ENCODE assay signal across 12 cellular contexts in genomic region chr19:54498451-54498772, GRCh38. TPM values are rescaled to one million over a fixed set of nuclear protein-coding genes. Genes with fewer than 3 reads are reported as not detected.
A peak's percentile ranks its signal among the peaks of the same experiment; 100 is the strongest.
DNase-seq lines count a peak whose midpoint lies in the region; ATAC-seq, FAIRE-seq and TF ChIP-seq lines count a peak whose summit lies in the region.
"Not testable (repeated sequence)": the region's sequence is repeated elsewhere in the genome, so short reads cannot be mapped to it uniquely, and the experiment has no call there.
"Had no signal": no experiment of that assay in that cellular context is flagged by ENCODE, and none has a peak within 500 bp of the region (broad histone marks: within the 10 kb centered on the region; RNA-seq: fewer than 3 reads in every experiment).

No MANE protein-coding gene starts in this region.

- not testable (repeated sequence) for H3K4me1 Mint-ChIP-seq in CD14-positive monocyte
- peaks cover 14% of the 10 kb centered on the region for H3K4me1 Mint-ChIP-seq in T-helper 17 cell
- peaks cover 35% of the 10 kb centered on the region for H3K4me1 Mint-ChIP-seq in activated T-cell treated with anti-CD3 and anti-CD28 coated beads, Interleukin-2, amount 50 U/mL, for 72 hours (ENCODE audit: low read depth)
- H3K4me1 Mint-ChIP-seq in effector memory CD8-positive, alpha-beta T cell (ENCODE audit: low read depth in 2 of 2): peaks cover 16 to 29% of the 10 kb centered on the region in 2 donors
- peaks cover 17% of the 10 kb centered on the region for H3K4me1 Mint-ChIP-seq in stimulated activated effector memory CD8-positive, alpha-beta T cell treated with anti-CD3 and anti-CD28 coated beads, Interleukin-12 subunit alpha, Interleukin-12 subunit beta, amount 100 ng/mL, for 72 hours

- peaks cover 60 to 83% (median 68%) of the 10 kb centered on the region in 3 donors for H3K27me3 Mint-ChIP-seq in CD14-positive monocyte (ENCODE audit: low read depth in 3 of 3)
- peaks cover 41% of the 10 kb centered on the region for H3K27me3 Mint-ChIP-seq in T-helper 17 cell
- H3K27me3 Mint-ChIP-seq in activated T-cell treated with anti-CD3 and anti-CD28 coated beads, Interleukin-2, amount 50 U/mL, for 72 hours (ENCODE audit: low read depth): peaks cover 41% of the 10 kb centered on the region
- peaks cover 10 to 45% of the 10 kb centered on the region in 2 donors for H3K27me3 Mint-ChIP-seq in effector memory CD8-positive, alpha-beta T cell

- not testable (repeated sequence) for H3K9ac ChIP-seq in MM.1S (ENCODE audit: low read length)

- H3K9me3 Mint-ChIP-seq in CD14-positive monocyte; activated T-cell treated with anti-CD3 and anti-CD28 coated beads, Interleukin-2, amount 50 U/mL, for 72 hours; effector memory CD8-positive, alpha-beta T cell; stimulated activated effector memory CD8-positive, alpha-beta T cell treated with anti-CD3 and anti-CD28 coated beads, Interleukin-12 subunit alpha, Interleukin-12 subunit beta, amount 100 ng/mL, for 72 hours: not testable (repeated sequence)

- not testable (repeated sequence) for H3K36me3 ChIP-seq in MM.1S (replicated peaks; ENCODE audit: insufficient read depth, low read length); upper lobe of right lung

- peak; percentile 30 for FAIRE-seq in GM12892 (lab: Jason Lieb, UNC)

- not testable (repeated sequence) for H3K4me2 ChIP-seq in MM.1S (ENCODE audit: low read depth, low read length)

- peak overlapping the region; percentile 34; the same call in 1 of the 2 replicates for H3K27ac ChIP-seq in MM.1S (ENCODE audit: low read length)
- not testable (repeated sequence) for H3K27ac ChIP-seq in upper lobe of right lung

- DNase-seq in CD14-positive monocyte (ENCODE audit: low spot score): peak; percentile 61
- not testable (repeated sequence) for DNase-seq in GM12892 (ENCODE audit: insufficient read length); MM.1S; T-helper 17 cell; activated T-cell treated with anti-CD3 and anti-CD28 coated beads, Interleukin-2, amount 50 U/mL, for 72 hours; effector memory CD8-positive, alpha-beta T cell; stimulated activated effector memory CD8-positive, alpha-beta T cell treated with anti-CD3 and anti-CD28 coated beads, Interleukin-12 subunit alpha, Interleukin-12 subunit beta, amount 100 ng/mL, for 72 hours (ENCODE audit: low spot score in 2 of 2); upper lobe of right lung

- H3K9me3 ChIP-seq in MM.1S (replicated peaks; ENCODE audit: insufficient read depth, low read length); T-helper 17 cell (ENCODE audit: control insufficient read depth, low read length, poor library complexity, severe bottlenecking); upper lobe of right lung: not testable (repeated sequence)

- H4K20me1 ChIP-seq in MM.1S (ENCODE audit: insufficient read depth, low read length): not testable (repeated sequence)

- not testable (repeated sequence) for TF ChIP-seq CTCF in CD14-positive monocyte (IDR thresholded peaks at IDR 0.05); MM.1S (IDR thresholded peaks at IDR 0.05; ENCODE audit: low read length); upper lobe of right lung (IDR thresholded peaks at IDR 0.05)

- not testable (repeated sequence) for H3K27ac Mint-ChIP-seq in CD14-positive monocyte; T-helper 17 cell; activated T-cell treated with anti-CD3 and anti-CD28 coated beads, Interleukin-2, amount 50 U/mL, for 72 hours; effector memory CD8-positive, alpha-beta T cell; stimulated activated effector memory CD8-positive, alpha-beta T cell treated with anti-CD3 and anti-CD28 coated beads, Interleukin-12 subunit alpha, Interleukin-12 subunit beta, amount 100 ng/mL, for 72 hours

- peak overlapping the region in 1 of 2 donors; percentile 61 for H3K4me3 Mint-ChIP-seq in CD14-positive monocyte
- H3K4me3 Mint-ChIP-seq in T-helper 17 cell; stimulated activated effector memory CD8-positive, alpha-beta T cell treated with anti-CD3 and anti-CD28 coated beads, Interleukin-12 subunit alpha, Interleukin-12 subunit beta, amount 100 ng/mL, for 72 hours: not testable (repeated sequence)
- peak overlapping the region in 1 of 2 donors; percentile 31 for H3K4me3 Mint-ChIP-seq in activated T-cell treated with anti-CD3 and anti-CD28 coated beads, Interleukin-2, amount 50 U/mL, for 72 hours
- peak overlapping the region; percentile 50 to 52 for H3K4me3 Mint-ChIP-seq in effector memory CD8-positive, alpha-beta T cell

- not testable (repeated sequence) for H2AFZ ChIP-seq in MM.1S (ENCODE audit: low read length)

- H3K79me2 ChIP-seq in MM.1S (ENCODE audit: low read length): not testable (repeated sequence)

- TF ChIP-seq POLR2A in GM12892 (IDR thresholded peaks at IDR 0.05; ENCODE audit: low read depth, low read length): not testable (repeated sequence)

- H3K27me3 ChIP-seq in MM.1S (replicated peaks; ENCODE audit: insufficient read depth, low read length) (peaks cover 83% of the 10 kb centered on the region), upper lobe of right lung (peaks cover 13% of the 10 kb centered on the region)

- intact Hi-C loops in CD14-positive monocyte (cut with micrococcal nuclease): loop anchor here in 1 of 2 donors (10.0 kb wide), 1 partner anchor 436 kb away; no protein-coding TSS in a partner anchor
- intact Hi-C loops in upper lobe of right lung (cut with DNase I): not testable (repeated sequence)

- H3K4me3 ChIP-seq in MM.1S (ENCODE audit: low read length); upper lobe of right lung: not testable (repeated sequence)

- H3K36me3 Mint-ChIP-seq in CD14-positive monocyte; T-helper 17 cell (ENCODE audit: low read depth); activated T-cell treated with anti-CD3 and anti-CD28 coated beads, Interleukin-2, amount 50 U/mL, for 72 hours (ENCODE audit: insufficient read depth in 2 of 2); effector memory CD8-positive, alpha-beta T cell (ENCODE audit: insufficient read depth); stimulated activated effector memory CD8-positive, alpha-beta T cell treated with anti-CD3 and anti-CD28 coated beads, Interleukin-12 subunit alpha, Interleukin-12 subunit beta, amount 100 ng/mL, for 72 hours: not testable (repeated sequence)

- not testable (repeated sequence) for H3K4me1 ChIP-seq in MM.1S (ENCODE audit: low read length); upper lobe of right lung

- not testable (repeated sequence) for H3K9me2 ChIP-seq in MM.1S (replicated peaks; ENCODE audit: insufficient read depth, low read length)

- H3F3A ChIP-seq in MM.1S (ENCODE audit: insufficient read depth, low read length): not testable (repeated sequence)

- ATAC-seq in T-helper 17 cell: peak; percentile 41
- peak; percentile 24 to 43 for ATAC-seq in activated T-cell treated with anti-CD3 and anti-CD28 coated beads, Interleukin-2, amount 50 U/mL, for 72 hours (replicated peaks in 1 of 2)
- not testable (repeated sequence) for ATAC-seq in effector memory CD8-positive, alpha-beta T cell (replicated peaks)
- ATAC-seq in stimulated activated effector memory CD8-positive, alpha-beta T cell treated with anti-CD3 and anti-CD28 coated beads, Interleukin-12 subunit alpha, Interleukin-12 subunit beta, amount 100 ng/mL, for 72 hours: peak; percentile 24
- ATAC-seq in upper lobe of right lung: peak; percentile 69

RNA-seq across cellular contexts. Expression of gene LAIR2, which starts 4.2 kb away (rescaled TPM):
- under 1 TPM in 1 of 2 donors, not detected in 1; 0.38 TPM for polyA plus RNA-seq in CD14-positive monocyte
- polyA plus RNA-seq in GM12892 (2012; ENCODE audit: missing spikeins): not detected
- total RNA-seq in T-helper 17 cell (1 to 10 TPM in 1 of 2 donors, under 1 TPM in 1; 0.94 to 1.7 TPM), upper lobe of right lung (not detected)
- 10 to 100 TPM in 1 of 2 donors, under 1 TPM in 1; 0.83 to 14.2 TPM for total RNA-seq in activated T-cell treated with anti-CD3 and anti-CD28 coated beads, Interleukin-2, amount 50 U/mL, for 72 hours
- total RNA-seq: A673, Daoy, GM23248, K562 had no signal
- polyA plus RNA-seq: GM23248, K562 had no signal

RNA-seq across cellular contexts. Expression of gene CDC42EP5, which starts 25.3 kb away (rescaled TPM):
- polyA plus RNA-seq in CD14-positive monocyte: not detected
- polyA plus RNA-seq in GM12892 (2012; ENCODE audit: missing spikeins): 2.4 TPM
- total RNA-seq in T-helper 17 cell (not detected), upper lobe of right lung (38.2 TPM)
- total RNA-seq in activated T-cell treated with anti-CD3 and anti-CD28 coated beads, Interleukin-2, amount 50 U/mL, for 72 hours: under 1 TPM in 1 of 2 donors, not detected in 1; 0.30 TPM

RNA-seq across cellular contexts. Expression of gene LENG9, which starts 34.8 kb away (rescaled TPM):
- under 1 TPM in 1 of 2 donors, not detected in 1; 0.15 TPM for polyA plus RNA-seq in CD14-positive monocyte
- 0.98 TPM for polyA plus RNA-seq in GM12892 (2012; ENCODE audit: missing spikeins)
- total RNA-seq in T-helper 17 cell: 1 to 10 TPM; 4.4 to 6.0 TPM
- 1 to 10 TPM; 3.1 to 5.8 TPM for total RNA-seq in activated T-cell treated with anti-CD3 and anti-CD28 coated beads, Interleukin-2, amount 50 U/mL, for 72 hours
- total RNA-seq in upper lobe of right lung: 7.2 TPM

RNA-seq across cellular contexts. Expression of gene LENG8, which starts 49.4 kb away (rescaled TPM):
- polyA plus RNA-seq in CD14-positive monocyte: 1 to 10 TPM; 3.6 to 5.8 TPM
- polyA plus RNA-seq in GM12892 (2012; ENCODE audit: missing spikeins): 60.4 TPM
- total RNA-seq in T-helper 17 cell (100 to 1,000 TPM; 471 to 480 TPM), upper lobe of right lung (191 TPM)
- total RNA-seq in activated T-cell treated with anti-CD3 and anti-CD28 coated beads, Interleukin-2, amount 50 U/mL, for 72 hours: 100 to 1,000 TPM; 221 to 283 TPM

Comparison
In these comparisons a context has a peak if more than half of its experiments do, and no peak if none do; other contexts are left out.
1. RNA of gene CDC42EP5, which starts 25.3 kb away (total RNA-seq): 38.2 TPM in upper lobe of right lung (single experiment); 0.30 TPM in activated T-cell treated with anti-CD3 and anti-CD28 coated beads, Interleukin-2, amount 50 U/mL, for 72 hours and not detected in T-helper 17 cell; every median in the first group is over 10 times any median in the second.